Comparison of ENCODE assay signal across 8 cellular contexts in the genomic region with DNA sequence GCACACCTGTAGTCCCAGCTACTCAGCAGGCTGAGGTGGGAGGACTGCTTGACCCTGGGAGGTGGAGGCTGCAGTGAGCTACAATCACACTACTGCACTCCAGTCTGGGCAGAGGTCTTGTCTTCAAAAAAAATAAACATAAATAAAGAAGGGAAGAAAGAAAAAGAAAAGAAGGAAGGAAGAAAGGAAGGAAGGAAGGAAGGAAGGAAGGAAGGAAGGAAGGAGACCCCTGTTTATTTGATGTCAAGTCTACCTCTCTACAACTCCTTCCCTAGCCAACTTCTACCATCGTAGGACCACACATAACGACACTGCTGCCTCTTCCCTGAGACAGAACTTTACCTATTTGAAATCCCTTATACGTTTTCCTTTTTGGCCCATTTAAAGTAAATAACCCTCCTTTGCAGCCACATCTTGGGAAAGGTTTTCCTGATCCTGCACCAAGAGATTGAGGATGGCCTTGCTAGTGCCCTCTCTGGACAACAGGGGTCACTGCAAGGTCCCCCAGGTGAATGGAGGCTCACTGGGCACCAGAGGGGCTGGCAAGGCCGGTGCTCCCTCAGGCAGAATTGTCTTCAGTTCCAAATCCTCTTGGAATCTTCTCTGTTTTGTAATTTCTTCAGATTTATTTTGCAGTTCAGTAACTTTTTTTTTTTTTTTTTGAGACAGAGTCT. TPM values are rescaled to one million over a fixed set of nuclear protein-coding genes. Genes with fewer than 3 reads are reported as not detected.
A peak's percentile ranks its signal among the peaks of the same experiment; 100 is the strongest.
DNase-seq lines count a peak whose midpoint lies in the region; TF ChIP-seq lines count a peak whose summit lies in the region.

No MANE protein-coding gene starts in this region.

- no peak for TF ChIP-seq POLR2A in testis (IDR thresholded peaks at IDR 0.05)

- H3K9me3 ChIP-seq in testis: no peaks in the 10 kb centered on the region
- no peaks in the 10 kb centered on the region for H3K9me3 ChIP-seq in CD8-positive, alpha-beta memory T cell (ENCODE audit: low read length)

- H3K9me3 Mint-ChIP-seq in CD8-positive, alpha-beta memory T cell: no peaks in the 10 kb centered on the region

- no peak overlapping the region for H3K4me3 Mint-ChIP-seq in CD8-positive, alpha-beta memory T cell

- no peak overlapping the region for H3K27ac ChIP-seq in testis
- H3K27ac ChIP-seq in CD8-positive, alpha-beta memory T cell (ENCODE audit: low read depth, low read length): no peak overlapping the region

- CTCF ChIA-PET in CD8-positive, alpha-beta memory T cell (lab: Charles Lee): interaction anchor here (1.0 to 1.6 kb wide), 3 partner anchors 11 to 93 kb away, joined by 3 to 6 read pairs (median 4); partner anchors contain the start of gene RPS14

- H3K36me3 ChIP-seq in testis (ENCODE audit: low read depth, missing control alignments): no peaks in the 10 kb centered on the region
- peaks cover 8% of the 10 kb centered on the region for H3K36me3 ChIP-seq in CD8-positive, alpha-beta memory T cell (ENCODE audit: insufficient read depth, low read length)

- peaks cover 3% of the 10 kb centered on the region for H3K4me1 ChIP-seq in testis
- peaks cover 3% of the 10 kb centered on the region for H3K4me1 ChIP-seq in CD8-positive, alpha-beta memory T cell (ENCODE audit: insufficient read depth, low read length)

- POLR2A ChIA-PET in CD8-positive, alpha-beta memory T cell (lab: Charles Lee): interaction anchor here (0.6 kb wide), 1 partner anchor 173 kb away, joined by 6 read pairs; no protein-coding TSS in a partner anchor

- peaks cover 0 to 2% of the 10 kb centered on the region in 2 donors for H3K27me3 Mint-ChIP-seq in CD8-positive, alpha-beta memory T cell

- H3K4me3 ChIP-seq in epithelial cell of proximal tubule (ENCODE audit: low read depth, low read length) (no peak overlapping the region), testis (no peak overlapping the region)
- no peak overlapping the region for H3K4me3 ChIP-seq in CD8-positive, alpha-beta memory T cell (ENCODE audit: low read length)

- peaks cover 7 to 10% (median 8%) of the 10 kb centered on the region in 3 donors for H3K4me1 Mint-ChIP-seq in CD8-positive, alpha-beta memory T cell

- peak overlapping the region in 1 of 8 donors; percentile 78 for H3K27ac Mint-ChIP-seq in CD8-positive, alpha-beta memory T cell

- TF ChIP-seq CTCF in epithelial cell of proximal tubule (conservative IDR thresholded peaks at IDR 0.05; ENCODE audit: low read depth, low read length) (peak; percentile 67), testis (IDR thresholded peaks at IDR 0.05) (peak in 2 of 3 experiments; percentile 19 to 50)

- peak; percentile 28 for DNase-seq in NCI-H748 (lab: John Stamatoyannopoulos, UW; ENCODE audit: unreplicated experiment)
- no peak for DNase-seq in NCI-H748 treated with DMSO at 0.1 percent for 48 hours (lab: John Stamatoyannopoulos, UW)
- DNase-seq in NCI-H69 (lab: John Stamatoyannopoulos, UW): peak; percentile 55
- no peak for DNase-seq in epithelial cell of proximal tubule (ENCODE audit: low read depth)
- DNase-seq in testis: peak; percentile 37
- no peak for DNase-seq in NCI-H2029 (lab: John Stamatoyannopoulos, UW)
- DNase-seq in UCSD-AML1 (lab: John Stamatoyannopoulos, UW; ENCODE audit: unreplicated experiment): no peak
- DNase-seq in CD8-positive, alpha-beta memory T cell: no peak

- intact Hi-C loops in testis (cut with DNase I; ENCODE audit: low total_unique reads): no loop called here

- H3K36me3 Mint-ChIP-seq in CD8-positive, alpha-beta memory T cell: peaks cover 0 to 28% (median 7%) of the 10 kb centered on the region in 3 donors

- 64 to 71% methylated on average over 4 of the region's 4 CpGs for WGBS in testis, 2 donors

- no peaks in the 10 kb centered on the region for H3K27me3 ChIP-seq in testis
- no peaks in the 10 kb centered on the region for H3K27me3 ChIP-seq in CD8-positive, alpha-beta memory T cell (ENCODE audit: insufficient read depth, low read length, poor library complexity, severe bottlenecking)

RNA-seq across cellular contexts. Expression of gene RPS14, which starts 10.5 kb away (rescaled TPM):
- total RNA-seq in epithelial cell of proximal tubule: 2,963 and 3,646 TPM in 2 replicates
- total RNA-seq in testis: 1,000 to 10,000 TPM in 1 of 2 donors, 100 to 1,000 TPM in 1; 781 to 1,273 TPM
- polyA plus RNA-seq in testis (ENCODE audit: insufficient read depth, low read depth, low replicate concordance): 1,234 TPM
- total RNA-seq in CD8-positive, alpha-beta memory T cell: 1,000 to 10,000 TPM; 2,924 to 3,007 TPM
- polyA plus RNA-seq in CD8-positive, alpha-beta memory T cell: 6,416 TPM

RNA-seq across cellular contexts. Expression of gene CD74, which starts 26.3 kb away (rescaled TPM):
- total RNA-seq in epithelial cell of proximal tubule (31.2 and 54.4 TPM in 2 replicates), testis (100 to 1,000 TPM; 137 to 223 TPM)
- polyA plus RNA-seq in testis (ENCODE audit: insufficient read depth, low read depth, low replicate concordance): 1,318 TPM
- total RNA-seq in CD8-positive, alpha-beta memory T cell: 100 to 1,000 TPM; 319 to 324 TPM
- polyA plus RNA-seq in CD8-positive, alpha-beta memory T cell: 1,273 TPM

Comparison
In these comparisons a context has a peak if more than half of its experiments do, and no peak if none do; other contexts are left out.
1. DNase-seq: peak in NCI-H748 (single experiment), NCI-H69 (single experiment) and testis (single experiment); none in NCI-H748 treated with DMSO at 0.1 percent for 48 hours (single experiment), epithelial cell of proximal tubule (single experiment), NCI-H2029 (single experiment), UCSD-AML1 (single experiment) and CD8-positive, alpha-beta memory T cell (0 of 5).